8 cellular contexts compared by ENCODE assay signal in genomic region chr17:42677012-42677857, GRCh38.
DNase-seq lines count a peak whose midpoint lies in the region; ATAC-seq and FAIRE-seq lines count a peak whose summit lies in the region.

No MANE protein-coding gene starts in this region.

- peak; percentile 97 for FAIRE-seq in HTR-8/SVneo (lab: Jason Lieb, UNC)

- peaks cover 31 to 69% of the 10 kb centered on the region in 2 donors for H3K27me3 Mint-ChIP-seq in effector memory CD8-positive, alpha-beta T cell

- DNase-seq in CMK (ENCODE audit: low read depth), result peak; percentile 99
- DNase-seq in HTR-8/SVneo (ENCODE audit: insufficient read length, low spot score), result peak; percentile 100
- DNase-seq in NOMO-1 treated with DMSO at 0.1 percent for 48 hours (lab: John Stamatoyannopoulos, UW; ENCODE audit: unreplicated experiment), result peak; percentile 99
- peak; percentile 95 for DNase-seq in activated CD8-positive, alpha-beta memory T cell treated with anti-CD3 and anti-CD28 coated beads, Interleukin-2, amount 50 U/mL, for 1 hour (ENCODE audit: extremely low read depth)
- DNase-seq in effector memory CD8-positive, alpha-beta T cell, result peak; percentile 90 to 92 (median 90)
- DNase-seq in medulla oblongata (ENCODE audit: extremely low spot score), result peak; percentile 100
- peak; percentile 96 to 98 (median 97) for DNase-seq in stimulated activated CD4-positive, alpha-beta T cell treated with anti-CD3 and anti-CD28 coated beads, TNF-alpha, amount 100 ng/mL, for 4 hours (ENCODE audit: low read depth in 3 of 3)

- peaks cover 11% of the 10 kb centered on the region for H3K36me3 Mint-ChIP-seq in effector memory CD8-positive, alpha-beta T cell (ENCODE audit: insufficient read depth)

- H3K27ac Mint-ChIP-seq in effector memory CD8-positive, alpha-beta T cell, result peak overlapping the region in 1 of 2 donors; percentile 27

- no peaks in the 10 kb centered on the region for H3K9me3 Mint-ChIP-seq in effector memory CD8-positive, alpha-beta T cell

- H3K4me1 Mint-ChIP-seq in effector memory CD8-positive, alpha-beta T cell (ENCODE audit: low read depth in 2 of 2), result peaks cover 40 to 41% of the 10 kb centered on the region in 2 donors

- H3K4me3 Mint-ChIP-seq in effector memory CD8-positive, alpha-beta T cell, result peak overlapping the region; percentile 81 to 83

- peak; percentile 60 for ATAC-seq in GM21381 (IDR thresholded peaks at IDR 0.05; ENCODE audit: unreplicated experiment)
- peak; percentile 78 for ATAC-seq in effector memory CD8-positive, alpha-beta T cell (replicated peaks)

Comparison
In these comparisons a context has a peak if more than half of its experiments do, and no peak if none do; other contexts are left out.
1. Peak in every context shown above with its lines: DNase-seq and ATAC-seq.